Comparison of ENCODE assay signal across 29 cellular contexts in the genomic region with DNA sequence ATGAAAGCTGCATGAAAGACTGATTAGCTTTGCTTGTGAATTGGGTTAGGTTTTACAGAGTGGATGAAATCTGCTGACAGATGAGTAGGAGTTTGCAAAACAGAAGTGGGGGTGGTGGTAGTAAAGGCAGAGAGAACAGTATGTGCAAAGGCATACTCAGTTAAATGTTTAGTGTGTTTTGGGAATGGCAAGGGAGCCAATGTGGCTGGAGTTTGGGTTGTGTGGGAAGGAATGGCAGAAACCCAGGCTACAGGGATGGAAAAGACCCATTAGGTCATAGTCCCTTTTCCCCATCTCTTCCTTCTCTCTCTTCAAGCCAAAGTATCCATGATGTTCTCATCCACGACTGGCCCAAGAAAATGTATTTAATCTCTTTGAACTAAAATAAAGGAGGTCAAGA.
A peak's percentile ranks its signal among the peaks of the same experiment; 100 is the strongest.
DNase-seq lines count a peak whose midpoint lies in the region; ATAC-seq and TF ChIP-seq lines count a peak whose summit lies in the region.
"Had no signal": no experiment of that assay in that cellular context is flagged by ENCODE, and none has a peak within 500 bp of the region (broad histone marks: within the 10 kb centered on the region; RNA-seq: fewer than 3 reads in every experiment).

No MANE protein-coding gene starts in this region.

- peak overlapping the region; percentile 25 for H2AFZ ChIP-seq in neuronal stem cell (ENCODE audit: low read length)
- no peak overlapping the region for H2AFZ ChIP-seq in GM23338

- no peaks in the 10 kb centered on the region for H3K36me3 Mint-ChIP-seq in GM23338 (ENCODE audit: low read depth)
- H3K36me3 Mint-ChIP-seq: CD8-positive, alpha-beta memory T cell; immature natural killer cell; naive B cell; stimulated activated naive B cell treated with anti-CD40 and anti-IgM and Interleukin-4, amounts not matched to agents 10 μg/mL and 1 μg/mL and 100 μg/mL, for 72 hours had no signal

- no peaks in the 10 kb centered on the region for H3K79me1 ChIP-seq in neuronal stem cell (ENCODE audit: low read depth, low read length)

- WGBS in gastroesophageal sphincter (ENCODE audit: low coverage in 1 of 2), 2 donors, result 6 to 25% methylated on average over 1 of the region's 1 CpG
- WGBS in neuronal stem cell (ENCODE audit: extremely low coverage in 2 of 2, insufficient read length in 2 of 2, insufficient replicate concordance in 1 of 2), 2 donors, result no CpG with 5 or more reads among the region's 1 CpG
- WGBS in spleen, 5 donors, result 37 to 63% (median 47%) methylated on average over 1 of the region's 1 CpG

- H3K4me3 Mint-ChIP-seq in GM23338, result no peak overlapping the region
- H3K4me3 Mint-ChIP-seq: activated CD4-positive, alpha-beta memory T cell treated with anti-CD3 and anti-CD28 coated beads, Interleukin-2, amount 10 ng/mL, durations not matched to agents 7 days and 5 days; CD8-positive, alpha-beta memory T cell; immature natural killer cell; naive B cell; stimulated activated naive B cell treated with anti-CD40 and anti-IgM and Interleukin-4, amounts not matched to agents 10 μg/mL and 1 μg/mL and 100 μg/mL, for 72 hours had no signal

- no peak for TF ChIP-seq EP300 in gastroesophageal sphincter (IDR thresholded peaks at IDR 0.05)

- no peak overlapping the region for H3K14ac ChIP-seq in neuronal stem cell (ENCODE audit: low read length)

- TF ChIP-seq POLR2A in gastroesophageal sphincter (IDR thresholded peaks at IDR 0.05) (no peak), uterus (IDR thresholded peaks at IDR 0.05) (no peak), spleen (IDR thresholded peaks at IDR 0.05) (no peak)

- no peak overlapping the region for H2BK5ac ChIP-seq in neuronal stem cell (ENCODE audit: low read length)

- H3K4me1 ChIP-seq in adipocyte (ENCODE audit: control insufficient read depth, insufficient read depth, low read length) (peaks cover 25% of the 10 kb centered on the region), gastroesophageal sphincter (no peaks in the 10 kb centered on the region), neuronal stem cell (ENCODE audit: control insufficient read depth in 2 of 2, insufficient read depth in 1 of 2, low read depth in 1 of 2, low read length in 2 of 2) (peaks cover 0 to 7% of the 10 kb centered on the region in 2 donors), uterus (no peaks in the 10 kb centered on the region), spleen (no peaks in the 10 kb centered on the region), GM23338 (ENCODE audit: insufficient read depth) (no peaks in the 10 kb centered on the region)
- H3K4me1 ChIP-seq: prostate gland, testis had no signal

- no peak for TF ChIP-seq CTCF in gastroesophageal sphincter (IDR thresholded peaks at IDR 0.05)
- no peak for TF ChIP-seq CTCF in uterus (IDR thresholded peaks at IDR 0.05)
- TF ChIP-seq CTCF in spleen (IDR thresholded peaks at IDR 0.05 in 8 of 11, conservative IDR thresholded peaks at IDR 0.05 in 3 of 11), result no peak
- no peak for TF ChIP-seq CTCF in GM23338 (conservative IDR thresholded peaks at IDR 0.05; ENCODE audit: low read depth in 2 of 2)

- H2BK15ac ChIP-seq in neuronal stem cell (ENCODE audit: low read length), result no peak overlapping the region

- no peak overlapping the region for H3K4me3 ChIP-seq in adipocyte (ENCODE audit: low read length)
- H3K4me3 ChIP-seq in gastroesophageal sphincter, result no peak overlapping the region
- no peak overlapping the region for H3K4me3 ChIP-seq in neuronal stem cell (ENCODE audit: low read length in 2 of 2)
- no peak overlapping the region for H3K4me3 ChIP-seq in uterus
- H3K4me3 ChIP-seq in spleen, result no peak overlapping the region
- no peak overlapping the region for H3K4me3 ChIP-seq in GM23338
- H3K4me3 ChIP-seq: body of pancreas, esophagus muscularis mucosa, prostate gland, skin epidermis, testis had no signal

- H3K27me3 Mint-ChIP-seq in GM23338 (ENCODE audit: insufficient read depth, low read depth, poor library complexity), result no peaks in the 10 kb centered on the region
- H3K27me3 Mint-ChIP-seq: activated CD4-positive, alpha-beta memory T cell treated with anti-CD3 and anti-CD28 coated beads, Interleukin-2, amount 10 ng/mL, durations not matched to agents 7 days and 5 days; CD8-positive, alpha-beta memory T cell had no signal

- no peak overlapping the region for H4K91ac ChIP-seq in neuronal stem cell (ENCODE audit: low read depth, low read length, poor library complexity)

- H2BK120ac ChIP-seq in neuronal stem cell (ENCODE audit: low read depth, low read length), result no peak overlapping the region

- no peaks in the 10 kb centered on the region for H3K9me2 ChIP-seq in GM23338 (ENCODE audit: insufficient read depth)

- no peaks in the 10 kb centered on the region for H3K9me3 ChIP-seq in adipocyte (ENCODE audit: control insufficient read depth, low read length)
- no peaks in the 10 kb centered on the region for H3K9me3 ChIP-seq in gastroesophageal sphincter
- no peaks in the 10 kb centered on the region for H3K9me3 ChIP-seq in neuronal stem cell (replicated peaks in 1 of 2; ENCODE audit: control insufficient read depth in 2 of 2, insufficient read depth in 1 of 2, low read depth in 1 of 2, low read length in 2 of 2)
- no peaks in the 10 kb centered on the region for H3K9me3 ChIP-seq in uterus
- H3K9me3 ChIP-seq in spleen, result no peaks in the 10 kb centered on the region
- H3K9me3 ChIP-seq: body of pancreas, esophagus muscularis mucosa, prostate gland, testis had no signal

- no peak overlapping the region for H3K18ac ChIP-seq in neuronal stem cell (ENCODE audit: low read length)

- H3K36me3 ChIP-seq in adipocyte (ENCODE audit: control insufficient read depth, insufficient read depth, low read length, severe bottlenecking), result no peaks in the 10 kb centered on the region
- no peaks in the 10 kb centered on the region for H3K36me3 ChIP-seq in gastroesophageal sphincter
- no peaks in the 10 kb centered on the region for H3K36me3 ChIP-seq in neuronal stem cell (replicated peaks in 1 of 2; ENCODE audit: control insufficient read depth in 2 of 2, insufficient read depth in 2 of 2, low read length in 2 of 2)
- H3K36me3 ChIP-seq in uterus, result no peaks in the 10 kb centered on the region
- no peaks in the 10 kb centered on the region for H3K36me3 ChIP-seq in spleen
- no peaks in the 10 kb centered on the region for H3K36me3 ChIP-seq in GM23338 (ENCODE audit: insufficient read depth)
- H3K36me3 ChIP-seq: esophagus muscularis mucosa, prostate gland had no signal

- peak overlapping the region; percentile 4 for H3K9ac ChIP-seq in adipocyte (ENCODE audit: low read length)
- H3K9ac ChIP-seq in neuronal stem cell (ENCODE audit: low read depth, low read length, poor library complexity), result no peak overlapping the region

- peak; percentile 21 for DNase-seq in adipocyte (ENCODE audit: low read depth)
- no peak for DNase-seq in neuronal stem cell (ENCODE audit: low spot score)
- peak in 1 of 2 donors; percentile 18 for DNase-seq in uterus
- no peak for DNase-seq in spleen
- DNase-seq in GM23338 (ENCODE audit: low spot score), result no peak
- DNase-seq: activated CD4-positive, alpha-beta memory T cell treated with anti-CD3 and anti-CD28 coated beads, Interleukin-2, amount 10 ng/mL, durations not matched to agents 7 days and 5 days; activated CD8-positive, alpha-beta memory T cell treated with anti-CD3 and anti-CD28 coated beads, Interleukin-2, amount 50 U/mL, for 4 hours; activated naive CD4-positive, alpha-beta T cell; CD8-positive, alpha-beta memory T cell; dermis blood vessel endothelial cell; H7; immature natural killer cell; Kasumi-1; naive B cell; NCI-H1417; NCI-H2081; NCI-H2227 treated with DMSO at 0.1 percent for 48 hours; SHP77 treated with DMSO at 0.1 percent for 48 hours; stimulated activated naive B cell treated with anti-CD40 and anti-IgM and Interleukin-4, amounts not matched to agents 10 μg/mL and 1 μg/mL and 100 μg/mL, for 72 hours; SW 1271; testis had no signal

- H4K8ac ChIP-seq in neuronal stem cell (ENCODE audit: low read depth, low read length), result no peak overlapping the region

- no peak overlapping the region for H3K27ac Mint-ChIP-seq in GM23338
- H3K27ac Mint-ChIP-seq: activated CD4-positive, alpha-beta memory T cell treated with anti-CD3 and anti-CD28 coated beads, Interleukin-2, amount 10 ng/mL, durations not matched to agents 7 days and 5 days; CD8-positive, alpha-beta memory T cell; immature natural killer cell; naive B cell; stimulated activated naive B cell treated with anti-CD40 and anti-IgM and Interleukin-4, amounts not matched to agents 10 μg/mL and 1 μg/mL and 100 μg/mL, for 72 hours had no signal

- H3K27me3 ChIP-seq in adipocyte (replicated peaks; ENCODE audit: control insufficient read depth, insufficient read depth, low read length) (no peaks in the 10 kb centered on the region), gastroesophageal sphincter (no peaks in the 10 kb centered on the region), neuronal stem cell (ENCODE audit: control insufficient read depth in 3 of 3, insufficient read depth in 3 of 3, low read depth in 1 of 3, low read length in 3 of 3) (no peaks in the 10 kb centered on the region), uterus (no peaks in the 10 kb centered on the region), spleen (replicated peaks in 1 of 7) (no peaks in the 10 kb centered on the region), GM23338 (ENCODE audit: insufficient read depth) (no peaks in the 10 kb centered on the region)
- H3K27me3 ChIP-seq: body of pancreas, esophagus muscularis mucosa, testis had no signal

- H3K4me1 Mint-ChIP-seq in GM23338, result peaks cover under 1% of the 10 kb centered on the region; the same call in 2 of the 3 replicates
- H3K4me1 Mint-ChIP-seq: activated CD4-positive, alpha-beta memory T cell treated with anti-CD3 and anti-CD28 coated beads, Interleukin-2, amount 10 ng/mL, durations not matched to agents 7 days and 5 days; CD8-positive, alpha-beta memory T cell; immature natural killer cell; naive B cell; stimulated activated naive B cell treated with anti-CD40 and anti-IgM and Interleukin-4, amounts not matched to agents 10 μg/mL and 1 μg/mL and 100 μg/mL, for 72 hours had no signal

- no peak overlapping the region for H3K4ac ChIP-seq in neuronal stem cell (ENCODE audit: low read length)

- H3K4me2 ChIP-seq in neuronal stem cell (ENCODE audit: insufficient read depth, low read length, poor library complexity, severe bottlenecking) (no peak overlapping the region), GM23338 (no peak overlapping the region)

- no peaks in the 10 kb centered on the region for H4K20me1 ChIP-seq in GM23338 (replicated peaks; ENCODE audit: insufficient read depth)

- no peak overlapping the region for H3K27ac ChIP-seq in gastroesophageal sphincter
- H3K27ac ChIP-seq in neuronal stem cell (replicated peaks; ENCODE audit: low read length), result no peak overlapping the region
- H3K27ac ChIP-seq in uterus, result peak overlapping the region; percentile 23 to 56
- peak overlapping the region in 2 of 8 donors; percentile 45 to 48 for H3K27ac ChIP-seq in spleen
- no peak overlapping the region for H3K27ac ChIP-seq in GM23338 (ENCODE audit: low read depth)
- H3K27ac ChIP-seq: body of pancreas, esophagus muscularis mucosa, prostate gland, skin epidermis, testis had no signal

- no peaks in the 10 kb centered on the region for H3K9me3 Mint-ChIP-seq in GM23338
- H3K9me3 Mint-ChIP-seq: activated CD4-positive, alpha-beta memory T cell treated with anti-CD3 and anti-CD28 coated beads, Interleukin-2, amount 10 ng/mL, durations not matched to agents 7 days and 5 days; stimulated activated naive B cell treated with anti-CD40 and anti-IgM and Interleukin-4, amounts not matched to agents 10 μg/mL and 1 μg/mL and 100 μg/mL, for 72 hours had no signal

- no peak overlapping the region for H2BK12ac ChIP-seq in neuronal stem cell (ENCODE audit: low read length)

- H3K23ac ChIP-seq in neuronal stem cell (ENCODE audit: low read depth, low read length, poor library complexity), result no peak overlapping the region

- intact Hi-C loops in uterus (cut with DNase I; ENCODE audit: low total_unique reads) (no loop called here), spleen (cut with DNase I; ENCODE audit: low total_unique reads) (no loop called here)

- ATAC-seq in gastroesophageal sphincter, result peak; percentile 28
- ATAC-seq in GM21825 (IDR thresholded peaks at IDR 0.05; ENCODE audit: unreplicated experiment), result no peak
- ATAC-seq in GM23338, result no peak
- ATAC-seq: body of pancreas; HepG2; Panc1; stimulated activated naive B cell treated with anti-CD40 and anti-IgM and Interleukin-4, amounts not matched to agents 10 μg/mL and 1 μg/mL and 100 μg/mL, for 72 hours had no signal

- H3F3A ChIP-seq in GM23338 (replicated peaks; ENCODE audit: low read depth), result no peaks in the 10 kb centered on the region

- no peaks in the 10 kb centered on the region for H3K79me2 ChIP-seq in GM23338 (replicated peaks; ENCODE audit: insufficient read depth)

- no peak overlapping the region for H2AK5ac ChIP-seq in neuronal stem cell (ENCODE audit: low read depth, low read length)

Comparison
In these comparisons a context has a peak if more than half of its experiments do, and no peak if none do; other contexts are left out.
1. H3K27ac ChIP-seq: peak in uterus (2 of 2); none in gastroesophageal sphincter (0 of 4), neuronal stem cell (single experiment) and GM23338 (single experiment).